In the genomic region with DNA sequence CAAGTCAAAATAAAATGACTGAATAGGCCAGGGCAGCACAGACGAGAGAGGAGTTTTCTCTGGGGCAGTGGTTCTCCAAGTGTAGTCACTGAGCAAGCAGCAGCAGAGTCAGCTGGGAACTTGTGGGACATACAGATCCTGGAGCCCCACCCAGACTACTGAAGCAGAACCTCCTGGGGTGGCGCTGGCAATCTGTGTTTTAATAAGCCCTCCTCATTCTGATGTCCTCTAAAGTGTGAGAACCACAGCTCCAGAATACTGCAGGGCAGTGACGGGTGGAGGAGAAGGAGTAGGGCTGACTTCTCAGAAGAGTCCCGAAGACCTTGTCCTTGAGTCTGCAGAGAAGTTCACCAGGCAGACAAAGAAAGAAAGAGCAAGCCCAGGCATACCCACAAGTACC, we compare ENCODE assay signal across 16 cellular contexts.
DNase-seq lines count a peak whose midpoint lies in the region; ATAC-seq and TF ChIP-seq lines count a peak whose summit lies in the region.
"Had no signal": no experiment of that assay in that cellular context is flagged by ENCODE, and none has a peak within 500 bp of the region (broad histone marks: within the 10 kb centered on the region; RNA-seq: fewer than 3 reads in every experiment).

No MANE protein-coding gene starts in this region.

- no peak overlapping the region for H3K9ac ChIP-seq in smooth muscle cell (ENCODE audit: low read depth)

- H4K20me1 ChIP-seq in PC-9 (ENCODE audit: insufficient read depth) (no peaks in the 10 kb centered on the region), hepatocyte (ENCODE audit: insufficient read depth, poor library complexity, severe bottlenecking) (no peaks in the 10 kb centered on the region), smooth muscle cell (ENCODE audit: low read depth) (no peaks in the 10 kb centered on the region)

- no peaks in the 10 kb centered on the region for H3K79me2 ChIP-seq in PC-9 (ENCODE audit: low read depth)
- no peaks in the 10 kb centered on the region for H3K79me2 ChIP-seq in hepatocyte
- no peaks in the 10 kb centered on the region for H3K79me2 ChIP-seq in smooth muscle cell (ENCODE audit: low read depth)

- 82% methylated on average over 4 of the region's 4 CpGs for WGBS in hepatocyte (ENCODE audit: low lambda C conversion rate, missing lambda C conversion rate)
- 86% methylated on average over 4 of the region's 4 CpGs for WGBS in smooth muscle cell (ENCODE audit: low lambda C conversion rate)

- CTCF ChIA-PET in PC-9 (lab: Charles Lee), result interaction anchor here (0.6 kb wide), 1 partner anchor 114 kb away, joined by 3 read pairs; no protein-coding TSS in a partner anchor

- intact Hi-C loops in PC-9 (cut with micrococcal nuclease; ENCODE audit: unreplicated experiment), result loop anchor here (1.0 kb wide), 3 partner anchors 12 to 252 kb away; a partner anchor contains a TSS

- H3K9me3 ChIP-seq in PC-9 (ENCODE audit: insufficient read depth, low read depth) (no peaks in the 10 kb centered on the region), hepatocyte (ENCODE audit: low read depth) (no peaks in the 10 kb centered on the region), smooth muscle cell (replicated peaks; ENCODE audit: low read depth) (no peaks in the 10 kb centered on the region)
- H3K9me3 ChIP-seq: Peyer's patch had no signal

- H3K9me2 ChIP-seq in PC-9 (ENCODE audit: insufficient read depth), result no peaks in the 10 kb centered on the region
- H3K9me2 ChIP-seq in hepatocyte (replicated peaks; ENCODE audit: insufficient read depth), result no peaks in the 10 kb centered on the region

- peak overlapping the region; percentile 46 for H3K4me2 ChIP-seq in PC-9
- no peak overlapping the region for H3K4me2 ChIP-seq in hepatocyte
- H3K4me2 ChIP-seq in smooth muscle cell, result no peak overlapping the region

- H3F3A ChIP-seq in PC-9 (ENCODE audit: insufficient read depth, low read depth), result peaks cover 61% of the 10 kb centered on the region
- no peaks in the 10 kb centered on the region for H3F3A ChIP-seq in smooth muscle cell (ENCODE audit: low read depth)

- TSS peak; percentile 29 for BruUV-seq in PC-9 (replicated peaks; lab: Mats Ljungman, UMichigan)

- H3K27me3 ChIP-seq in PC-9 (ENCODE audit: insufficient read depth, low read depth), result no peaks in the 10 kb centered on the region
- H3K27me3 ChIP-seq in hepatocyte, result no peaks in the 10 kb centered on the region
- no peaks in the 10 kb centered on the region for H3K27me3 ChIP-seq in smooth muscle cell (ENCODE audit: low read depth)
- H3K27me3 ChIP-seq: Peyer's patch had no signal

- H2AFZ ChIP-seq in PC-9 (no peak overlapping the region), hepatocyte (no peak overlapping the region), smooth muscle cell (ENCODE audit: low read depth) (no peak overlapping the region)

- no peaks in the 10 kb centered on the region for H3K36me3 ChIP-seq in PC-9 (ENCODE audit: low read depth)
- H3K36me3 ChIP-seq in hepatocyte (replicated peaks; ENCODE audit: insufficient read depth, low read depth), result no peaks in the 10 kb centered on the region
- no peaks in the 10 kb centered on the region for H3K36me3 ChIP-seq in smooth muscle cell (ENCODE audit: low read depth)
- H3K36me3 ChIP-seq: Peyer's patch had no signal

- ATAC-seq in GM21576 (IDR thresholded peaks at IDR 0.05; ENCODE audit: unreplicated experiment), result no peak
- ATAC-seq: CD8-positive, alpha-beta T cell had no signal

- no peak for TF ChIP-seq CTCF in PC-9 (conservative IDR thresholded peaks at IDR 0.05)
- TF ChIP-seq CTCF in hepatocyte (IDR thresholded peaks at IDR 0.05; ENCODE audit: poor library complexity), result no peak
- no peak for TF ChIP-seq CTCF in smooth muscle cell (IDR thresholded peaks at IDR 0.05; ENCODE audit: borderline replicate concordance, insufficient read depth, poor library complexity, severe bottlenecking)

- H3K27ac ChIP-seq in PC-9, result peak overlapping the region; percentile 81
- peak overlapping the region; percentile 61 for H3K27ac ChIP-seq in hepatocyte
- no peak overlapping the region for H3K27ac ChIP-seq in smooth muscle cell (ENCODE audit: low read depth)

- DNase-seq in PC-9 (peak in 1 of 2 experiments; percentile 42), hepatocyte (ENCODE audit: low spot score) (no peak), renal cortical epithelial cell (ENCODE audit: low read depth) (peak; percentile 68), 8988T (no peak), NCI-H2227 (lab: John Stamatoyannopoulos, UW; ENCODE audit: unreplicated experiment) (no peak), smooth muscle cell (lab: John Stamatoyannopoulos, UW; ENCODE audit: unreplicated experiment) (no peak)
- DNase-seq: CD8-positive, alpha-beta T cell; GF-D8; KG1; NCI-H1105; NCI-H187; NCI-H446 treated with DMSO at 0.1 percent for 48 hours; NCI-H774; Peyer's patch; SHP77 treated with DMSO at 0.1 percent for 48 hours had no signal

- H3K4me1 ChIP-seq in PC-9 (replicated peaks; ENCODE audit: insufficient read depth) (peaks cover 77% of the 10 kb centered on the region), hepatocyte (ENCODE audit: insufficient read depth) (peaks cover 13% of the 10 kb centered on the region), smooth muscle cell (ENCODE audit: low read depth) (no peaks in the 10 kb centered on the region)

- POLR2A ChIA-PET in PC-9 (lab: Charles Lee; ENCODE audit: unreplicated experiment), result interaction anchor here (0.6 kb wide), 1 partner anchor 257 kb away, joined by 12 read pairs; no protein-coding TSS in a partner anchor

- H3K4me3 ChIP-seq in PC-9, result no peak overlapping the region
- H3K4me3 ChIP-seq in hepatocyte, result no peak overlapping the region
- no peak overlapping the region for H3K4me3 ChIP-seq in smooth muscle cell
- H3K4me3 ChIP-seq: Peyer's patch had no signal
